Comparison of ENCODE assay signal across 8 cellular contexts in the genomic region with DNA sequence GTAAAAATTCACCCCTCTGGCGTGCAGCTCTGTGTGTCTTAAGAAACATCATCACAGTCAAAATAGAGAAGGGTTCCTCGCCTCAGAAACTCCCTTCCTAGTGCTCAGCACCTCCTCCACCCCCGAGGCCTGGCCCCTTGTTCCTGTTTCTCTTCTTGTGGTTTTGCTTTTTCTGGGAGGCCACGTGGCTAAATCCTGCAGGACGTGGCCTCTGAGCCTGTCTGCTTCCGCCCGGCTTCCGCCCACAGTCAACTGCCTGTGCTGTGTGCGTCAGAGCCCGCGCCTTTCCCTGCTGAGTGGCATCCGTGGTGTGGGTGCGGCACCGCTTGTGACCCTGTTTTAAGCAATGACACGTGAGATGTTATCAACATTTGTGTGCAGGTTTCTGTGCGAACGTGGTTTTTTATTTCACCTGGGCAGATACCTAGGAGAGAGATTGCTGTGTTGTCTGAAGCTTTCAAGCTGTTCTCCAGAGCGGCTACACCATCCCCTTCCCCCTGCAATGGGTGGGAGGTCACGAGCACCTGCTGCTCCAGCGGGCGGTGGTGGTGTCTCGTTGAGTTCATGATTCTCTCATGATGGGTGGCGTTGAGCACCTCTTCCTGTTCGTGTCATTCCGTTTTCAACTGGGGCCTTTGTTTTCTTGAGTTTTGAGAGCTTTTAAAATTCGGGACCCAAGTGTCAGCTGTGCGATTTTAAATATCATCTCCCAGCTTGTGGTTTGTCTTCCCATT. TPM values are rescaled to one million over a fixed set of nuclear protein-coding genes. Genes with fewer than 3 reads are reported as not detected.
A peak's percentile ranks its signal among the peaks of the same experiment; 100 is the strongest.
DNase-seq lines count a peak whose midpoint lies in the region; ATAC-seq and TF ChIP-seq lines count a peak whose summit lies in the region.

No MANE protein-coding gene starts in this region.

- no peaks in the 10 kb centered on the region for H4K20me1 ChIP-seq in OCI-LY3 (ENCODE audit: insufficient read depth, low read length)

- POLR2A ChIA-PET in HEK293 (lab: Yijun Ruan, JAX): no interaction called here

- no peaks in the 10 kb centered on the region for H3K9me3 Mint-ChIP-seq in activated T-helper 17 cell treated with anti-CD3 and anti-CD28 coated beads, Interleukin-2, amount 50 U/mL, for 72 hours

- no peaks in the 10 kb centered on the region for H3K27me3 ChIP-seq in OCI-LY3 (ENCODE audit: low read depth, low read length)

- peak; percentile 96 for ATAC-seq in activated T-helper 17 cell treated with anti-CD3 and anti-CD28 coated beads, Interleukin-2, amount 50 U/mL, for 72 hours (replicated peaks)
- peak; percentile 73 for ATAC-seq in left ventricle myocardium superior

- intact Hi-C loops in left ventricle myocardium superior (cut with micrococcal nuclease): no loop called here

- H3K36me3 Mint-ChIP-seq in activated T-helper 17 cell treated with anti-CD3 and anti-CD28 coated beads, Interleukin-2, amount 50 U/mL, for 72 hours (ENCODE audit: low read depth): peaks cover 51% of the 10 kb centered on the region

- CTCF ChIA-PET in HEK293 (lab: Yijun Ruan, JAX): interaction anchor here (0.5 kb wide), 1 partner anchor 17 kb away, joined by 3 read pairs; no protein-coding TSS in a partner anchor

- peak overlapping the region; percentile 42 for H3K9ac ChIP-seq in OCI-LY3 (ENCODE audit: low read length)

- H3K4me3 ChIP-seq in HEK293 (ENCODE audit: low read depth, low read length) (no peak overlapping the region), OCI-LY3 (ENCODE audit: low read length) (peak overlapping the region; percentile 63)

- H3K9me3 ChIP-seq in HEK293 (ENCODE audit: control insufficient read depth, insufficient read depth, low read depth, low read length) (no peaks in the 10 kb centered on the region), OCI-LY3 (ENCODE audit: insufficient read depth, low read length) (no peaks in the 10 kb centered on the region)

- H3K4me1 Mint-ChIP-seq in activated T-helper 17 cell treated with anti-CD3 and anti-CD28 coated beads, Interleukin-2, amount 50 U/mL, for 72 hours: peaks cover 15% of the 10 kb centered on the region

- no peak overlapping the region for H3K27ac ChIP-seq in HEK293 (ENCODE audit: extremely low read depth, low read depth, low read length)
- H3K27ac ChIP-seq in OCI-LY3 (ENCODE audit: low read length): peak overlapping the region; percentile 78

- no peaks in the 10 kb centered on the region for H3K27me3 Mint-ChIP-seq in activated T-helper 17 cell treated with anti-CD3 and anti-CD28 coated beads, Interleukin-2, amount 50 U/mL, for 72 hours

- H3K4me2 ChIP-seq in OCI-LY3 (ENCODE audit: low read length): peak overlapping the region; percentile 79

- no peak for TF ChIP-seq CTCF in HEK293 (tag by site-specific recombination; IDR thresholded peaks at IDR 0.05)
- TF ChIP-seq CTCF in OCI-LY3 (IDR thresholded peaks at IDR 0.05; ENCODE audit: low read depth, low read length): no peak

- peak overlapping the region; percentile 99 for H3K27ac Mint-ChIP-seq in activated T-helper 17 cell treated with anti-CD3 and anti-CD28 coated beads, Interleukin-2, amount 50 U/mL, for 72 hours

- H3K79me2 ChIP-seq in OCI-LY3 (ENCODE audit: low read length): peaks cover 8% of the 10 kb centered on the region

- H3K4me3 Mint-ChIP-seq in activated T-helper 17 cell treated with anti-CD3 and anti-CD28 coated beads, Interleukin-2, amount 50 U/mL, for 72 hours: peak overlapping the region; percentile 99

- DNase-seq in GF-D8 (lab: John Stamatoyannopoulos, UW) (peak; percentile 94), left ventricle myocardium superior (peak; percentile 83), GOT3 (lab: John Stamatoyannopoulos, UW) (no peak), SW 1271 (lab: John Stamatoyannopoulos, UW) (no peak)
- DNase-seq in stimulated activated CD4-positive, alpha-beta T cell treated with anti-CD3 and anti-CD28 coated beads, Interleukin-2, amount 100 ng/mL, for 4 hours (ENCODE audit: low read depth): peak; percentile 78

- peaks cover 5 to 90% of the 10 kb centered on the region in 2 experiments; a peak in 2 of 3 replicates for H3K36me3 ChIP-seq in HEK293 (ENCODE audit: control insufficient read depth in 2 of 2, insufficient read depth in 1 of 2, low read length in 2 of 2)
- peaks cover 69% of the 10 kb centered on the region for H3K36me3 ChIP-seq in OCI-LY3 (replicated peaks; ENCODE audit: low read depth, low read length)

- H2AFZ ChIP-seq in OCI-LY3 (ENCODE audit: low read depth, low read length): no peak overlapping the region

- H3K4me1 ChIP-seq in HEK293 (ENCODE audit: control insufficient read depth, insufficient read depth, low read length): no peaks in the 10 kb centered on the region
- peaks cover 32% of the 10 kb centered on the region for H3K4me1 ChIP-seq in OCI-LY3 (ENCODE audit: low read length)

TF ChIP-seq in HEK293, 187 proteins besides CTCF, POLR2A, EP300 and RAD21:
- no peak for TF ChIP-seq MEIS1 (CRISPR knock-in tag; IDR thresholded peaks at IDR 0.05; ENCODE audit: borderline replicate concordance)
- TF ChIP-seq ZNF214 (tag by site-specific recombination; IDR thresholded peaks at IDR 0.05; ENCODE audit: borderline replicate concordance): no peak
- TF ChIP-seq EGR2 (tag by site-specific recombination; IDR thresholded peaks at IDR 0.05; ENCODE audit: low read depth): 0 out of 2 replicates have a peak, but pooled peaks have one; percentile 10
- no peak for TF ChIP-seq ZBTB1 (tag by site-specific recombination; IDR thresholded peaks at IDR 0.05)

RNA-seq across cellular contexts. Expression of a gene that starts 21.7 kb away (rescaled TPM):
- total RNA-seq in activated T-helper 17 cell treated with anti-CD3 and anti-CD28 coated beads, Interleukin-2, amount 50 U/mL, for 72 hours: 10 to 100 TPM; 35.4 to 47.9 TPM
- total RNA-seq in left ventricle myocardium superior: 22.5 TPM

RNA-seq across cellular contexts. Expression of a gene that starts 56.2 kb away (rescaled TPM):
- under 1 TPM; 0.15 to 0.37 TPM for total RNA-seq in activated T-helper 17 cell treated with anti-CD3 and anti-CD28 coated beads, Interleukin-2, amount 50 U/mL, for 72 hours
- total RNA-seq in left ventricle myocardium superior: not detected

Comparison
In these comparisons a context has a peak if more than half of its experiments do, and no peak if none do; other contexts are left out.
1. DNase-seq: peak in GF-D8 (single experiment), left ventricle myocardium superior (single experiment) and stimulated activated CD4-positive, alpha-beta T cell treated with anti-CD3 and anti-CD28 coated beads, Interleukin-2, amount 100 ng/mL, for 4 hours (single experiment); none in GOT3 (single experiment) and SW 1271 (0 of 2).